In genomic region chr18:22032392-22032961, GRCh38 we compare ENCODE assay signal across 12 cellular contexts.
DNase-seq lines count a peak whose midpoint lies in the region; ATAC-seq and TF ChIP-seq lines count a peak whose summit lies in the region.
"Had no signal": no experiment of that assay in that cellular context is flagged by ENCODE, and none has a peak within 500 bp of the region (broad histone marks: within the 10 kb centered on the region; RNA-seq: fewer than 3 reads in every experiment).

No MANE protein-coding gene starts in this region.

- POLR2A ChIA-PET in T-cell (lab: Charles Lee): no interaction called here

- CTCF ChIA-PET in T-cell (lab: Charles Lee): no interaction called here

- no peak for TF ChIP-seq CTCF in AG09309 (IDR thresholded peaks at IDR 0.05; ENCODE audit: control insufficient read depth, insufficient read depth, low read depth, low read length, missing control alignments)
- TF ChIP-seq CTCF in lower lobe of right lung (IDR thresholded peaks at IDR 0.05): no peak

- no peak overlapping the region for H3K4me2 ChIP-seq in Karpas-422 (ENCODE audit: low read depth, low read length, poor library complexity, severe bottlenecking)

- H4K20me1 ChIP-seq in Karpas-422 (ENCODE audit: insufficient read depth, low read depth, low read length): no peaks in the 10 kb centered on the region

- H3K27me3 Mint-ChIP-seq in T-cell: no peaks in the 10 kb centered on the region

- H3K4me1 ChIP-seq in lower lobe of right lung (no peaks in the 10 kb centered on the region), Karpas-422 (ENCODE audit: low read length) (no peaks in the 10 kb centered on the region)

- peaks cover 6% of the 10 kb centered on the region for H3K27me3 ChIP-seq in lower lobe of right lung (ENCODE audit: low read depth)
- H3K27me3 ChIP-seq in Karpas-422 (ENCODE audit: low read length): no peaks in the 10 kb centered on the region

- DNase-seq in AG09309 (ENCODE audit: low read depth) (peak; percentile 64), amniotic stem cell (lab: John Stamatoyannopoulos, UW) (peak; percentile 54), lower lobe of right lung (no peak), Karpas-422 (no peak), T-cell (no peak)
- DNase-seq in stimulated activated naive CD8-positive, alpha-beta T cell treated with anti-CD3 and anti-CD28 coated beads, Interleukin-15, Interleukin-2, amounts not matched to agents 100 U/mL and 50 U/mL, for 24 hours: no peak
- DNase-seq: activated CD8-positive, alpha-beta memory T cell treated with anti-CD3 and anti-CD28 coated beads, Interleukin-2, amount 50 U/mL, for 4 hours; glutamatergic neuron; NCI-H82 had no signal

- no peaks in the 10 kb centered on the region for H3K9me2 ChIP-seq in Karpas-422 (replicated peaks; ENCODE audit: insufficient read depth, low read length)

- H3K4me3 ChIP-seq in AG09309 (ENCODE audit: control insufficient read depth, low read depth, low read length) (no peak overlapping the region), lower lobe of right lung (no peak overlapping the region), Karpas-422 (ENCODE audit: low read length) (no peak overlapping the region)
- H3K4me3 ChIP-seq: skin epidermis had no signal

- H3K9me3 ChIP-seq in lower lobe of right lung (no peaks in the 10 kb centered on the region), Karpas-422 (ENCODE audit: low read length) (no peaks in the 10 kb centered on the region)

- H3K9ac ChIP-seq in Karpas-422 (ENCODE audit: low read length): no peak overlapping the region

- no peaks in the 10 kb centered on the region for H3K36me3 Mint-ChIP-seq in T-cell

- no peak overlapping the region for H3K4me3 Mint-ChIP-seq in T-cell

- no peak overlapping the region for H2AFZ ChIP-seq in Karpas-422 (ENCODE audit: low read length)

- ATAC-seq in HG02884 (IDR thresholded peaks at IDR 0.05; ENCODE audit: unreplicated experiment) (peak; percentile 73), lower lobe of right lung (peak; percentile 86 to 96), HG03521 (IDR thresholded peaks at IDR 0.05; ENCODE audit: unreplicated experiment) (no peak), T-cell (replicated peaks in 1 of 4) (no peak)
- ATAC-seq in stimulated activated naive CD8-positive, alpha-beta T cell treated with anti-CD3 and anti-CD28 coated beads, Interleukin-15, Interleukin-2, amounts not matched to agents 100 U/mL and 50 U/mL, for 24 hours: no peak

- intact Hi-C loops in lower lobe of right lung (cut with DNase I): no loop called here

- no peak overlapping the region for H3K27ac ChIP-seq in lower lobe of right lung
- no peak overlapping the region for H3K27ac ChIP-seq in Karpas-422 (ENCODE audit: low read length)
- H3K27ac ChIP-seq: skin epidermis had no signal

- H3K36me3 ChIP-seq in lower lobe of right lung (no peaks in the 10 kb centered on the region), Karpas-422 (ENCODE audit: insufficient read depth, low read length) (no peaks in the 10 kb centered on the region)

- H3K9me3 Mint-ChIP-seq in T-cell: no peaks in the 10 kb centered on the region

- H3K79me2 ChIP-seq in Karpas-422 (ENCODE audit: low read length): no peaks in the 10 kb centered on the region

- H3K27ac Mint-ChIP-seq in T-cell: no peak overlapping the region

- no peaks in the 10 kb centered on the region for H3K4me1 Mint-ChIP-seq in T-cell

Comparison
In these comparisons a context has a peak if more than half of its experiments do, and no peak if none do; other contexts are left out.
1. DNase-seq: peak in AG09309 (single experiment) and amniotic stem cell (single experiment); none in lower lobe of right lung (single experiment), Karpas-422 (single experiment), T-cell (0 of 34) and stimulated activated naive CD8-positive, alpha-beta T cell treated with anti-CD3 and anti-CD28 coated beads, Interleukin-15, Interleukin-2, amounts not matched to agents 100 U/mL and 50 U/mL, for 24 hours (single experiment).
2. ATAC-seq: peak in HG02884 (single experiment) and lower lobe of right lung (2 of 2); none in HG03521 (single experiment), T-cell (0 of 4) and stimulated activated naive CD8-positive, alpha-beta T cell treated with anti-CD3 and anti-CD28 coated beads, Interleukin-15, Interleukin-2, amounts not matched to agents 100 U/mL and 50 U/mL, for 24 hours (single experiment).